ENCODE assay signal across 21 cellular contexts in the genomic region with DNA sequence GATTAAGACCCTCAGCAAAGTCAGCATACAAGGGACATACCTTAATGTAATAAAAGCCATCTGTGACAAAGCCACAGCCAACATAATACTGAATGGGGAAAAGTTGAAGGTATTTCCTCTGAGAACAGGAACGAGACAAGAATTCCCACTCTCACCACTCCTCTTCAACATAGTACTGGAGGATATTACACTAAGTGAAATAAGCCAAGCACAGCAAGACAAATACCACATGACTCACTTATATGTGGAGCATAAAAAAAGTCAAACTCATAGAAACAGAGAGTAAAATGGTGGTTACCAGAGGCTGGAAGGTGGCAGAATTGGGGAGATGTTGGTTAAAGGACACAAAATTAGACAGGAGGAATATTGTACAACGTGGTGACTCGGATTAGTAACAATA.
"Had no signal": no experiment of that assay in that cellular context is flagged by ENCODE, and none has a peak within 500 bp of the region (broad histone marks: within the 10 kb centered on the region; RNA-seq: fewer than 3 reads in every experiment).

No MANE protein-coding gene starts in this region.

- H3K4me3 ChIP-seq: breast epithelium, dorsolateral prefrontal cortex, mucosa of descending colon, neural progenitor cell, right lobe of liver, thoracic aorta, upper lobe of left lung had no signal

- H2AFZ ChIP-seq: neural progenitor cell had no signal

- H3K27ac ChIP-seq: breast epithelium, dorsolateral prefrontal cortex, neural progenitor cell, right lobe of liver, thoracic aorta, upper lobe of left lung had no signal

- H3K4me3 Mint-ChIP-seq: activated CD4-positive, alpha-beta memory T cell treated with anti-CD3 and anti-CD28 coated beads, Interleukin-2, amount 10 ng/mL, durations not matched to agents 7 days and 5 days; activated CD8-positive, alpha-beta memory T cell treated with anti-CD3 and anti-CD28 coated beads, Interleukin-2, amount 10 ng/mL, durations not matched to agents 7 days and 5 days; activated naive CD4-positive, alpha-beta T cell treated with anti-CD3 and anti-CD28 coated beads for 36 hours; immature natural killer cell; naive B cell; neural progenitor cell; T-helper 2 cell treated with Interferon-gamma antibody and Interleukin-4, amounts not matched to agents 5 μg/mL and 100 μg/mL, for 36 hours had no signal

- H3K36me3 ChIP-seq: breast epithelium, neural progenitor cell, right lobe of liver, thoracic aorta, upper lobe of left lung had no signal

- H3K4me1 ChIP-seq: breast epithelium, neural progenitor cell, right lobe of liver, upper lobe of left lung had no signal

- H3K4me1 Mint-ChIP-seq: neural progenitor cell had no signal

- H3K36me3 Mint-ChIP-seq: immature natural killer cell, naive B cell, neural progenitor cell had no signal

- H3K9me3 Mint-ChIP-seq: activated CD4-positive, alpha-beta memory T cell treated with anti-CD3 and anti-CD28 coated beads, Interleukin-2, amount 10 ng/mL, durations not matched to agents 7 days and 5 days; activated naive CD4-positive, alpha-beta T cell treated with anti-CD3 and anti-CD28 coated beads for 36 hours; activated T-helper 2 cell treated with anti-CD3 and anti-CD28 coated beads, Interferon-gamma antibody, Interleukin-2, Interleukin-4, amounts not matched to agents 10 μg/mL and 5 μg/mL and 100 μg/mL, durations not matched to agents 14 hours and 24 hours and 36 hours; immature natural killer cell had no signal

- H3K27me3 ChIP-seq: breast epithelium, dorsolateral prefrontal cortex, neural progenitor cell, right lobe of liver, upper lobe of left lung had no signal

- H3K4me2 ChIP-seq: neural progenitor cell had no signal

- DNase-seq: activated CD4-positive, alpha-beta memory T cell treated with anti-CD3 and anti-CD28 coated beads, Interleukin-2, amount 10 ng/mL, durations not matched to agents 7 days and 5 days; activated CD4-positive, alpha-beta T cell treated with anti-CD3 and anti-CD28 coated beads for 48 hours; activated CD4-positive, CD25-positive, alpha-beta regulatory T cell; activated CD8-positive, alpha-beta memory T cell treated with anti-CD3 and anti-CD28 coated beads, Interleukin-2, amount 10 ng/mL, durations not matched to agents 7 days and 5 days; activated naive CD4-positive, alpha-beta T cell treated with anti-CD3 and anti-CD28 coated beads for 36 hours; activated T-cell treated with anti-CD3 and anti-CD28 coated beads, Interleukin-2, amount 50 U/mL, for 1 hour; dorsolateral prefrontal cortex; immature natural killer cell; left cardiac atrium; mesenchymal stem cell; mucosa of descending colon; naive B cell; right lobe of liver; small intestine; stimulated activated CD4-positive, alpha-beta T cell treated with anti-CD3 and anti-CD28 coated beads, Interleukin-4, amount 100 ng/mL, for 1 hour; upper lobe of left lung had no signal

- H3K9me3 ChIP-seq: breast epithelium, mucosa of descending colon, right lobe of liver, thoracic aorta, upper lobe of left lung had no signal

- ATAC-seq: activated CD8-positive, alpha-beta memory T cell treated with anti-CD3 and anti-CD28 coated beads, Interleukin-2, amount 10 ng/mL, durations not matched to agents 7 days and 5 days; left cardiac atrium; mucosa of descending colon; right lobe of liver had no signal

- H3K27ac Mint-ChIP-seq: activated CD4-positive, alpha-beta memory T cell treated with anti-CD3 and anti-CD28 coated beads, Interleukin-2, amount 10 ng/mL, durations not matched to agents 7 days and 5 days; activated CD8-positive, alpha-beta memory T cell treated with anti-CD3 and anti-CD28 coated beads, Interleukin-2, amount 10 ng/mL, durations not matched to agents 7 days and 5 days; activated naive CD4-positive, alpha-beta T cell treated with anti-CD3 and anti-CD28 coated beads for 36 hours; activated T-helper 2 cell treated with anti-CD3 and anti-CD28 coated beads, Interferon-gamma antibody, Interleukin-2, Interleukin-4, amounts not matched to agents 10 μg/mL and 5 μg/mL and 100 μg/mL, durations not matched to agents 14 hours and 24 hours and 36 hours; immature natural killer cell; neural progenitor cell; T-helper 2 cell treated with Interferon-gamma antibody and Interleukin-4, amounts not matched to agents 5 μg/mL and 100 μg/mL, for 36 hours had no signal
